ENCODE assay signal across 17 cellular contexts in the genomic region with DNA sequence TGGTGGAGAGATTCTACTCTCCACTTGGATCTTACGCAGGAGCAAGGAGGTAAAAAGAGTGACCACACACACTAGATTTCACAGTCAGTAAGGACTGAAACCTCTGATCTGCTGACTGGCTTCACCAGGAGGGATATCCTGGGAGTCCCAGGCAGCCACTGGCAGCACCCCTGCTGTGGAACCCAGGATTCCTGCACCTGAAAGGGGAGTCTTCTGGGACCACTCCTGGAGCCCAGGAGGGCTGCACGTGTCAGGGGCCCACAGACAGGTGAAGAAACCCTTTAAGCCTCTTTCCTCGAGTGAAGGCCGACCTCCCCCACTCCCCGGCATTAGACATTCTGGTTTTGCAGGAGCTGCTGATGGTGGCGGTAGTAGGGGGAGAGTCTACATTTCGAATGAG.
"Had no signal": no experiment of that assay in that cellular context is flagged by ENCODE, and none has a peak within 500 bp of the region (broad histone marks: within the 10 kb centered on the region; RNA-seq: fewer than 3 reads in every experiment).

No MANE protein-coding gene starts in this region.

- H3K36me3 Mint-ChIP-seq: activated naive CD4-positive, alpha-beta T cell treated with anti-CD3 and anti-CD28 coated beads, Interleukin-2, amount 10 ng/mL, durations not matched to agents 7 days and 5 days; stimulated activated naive B cell treated with anti-CD40 and anti-IgM and Interleukin-4, amounts not matched to agents 10 μg/mL and 1 μg/mL and 100 μg/mL, for 72 hours had no signal

- H3K27ac ChIP-seq: ascending aorta, foreskin keratinocyte, lower lobe of right lung, right atrium auricular region, SJCRH30, WERI-Rb-1 had no signal

- H3K36me3 ChIP-seq: ascending aorta, lower lobe of right lung, right atrium auricular region, SJCRH30, WERI-Rb-1 had no signal

- H3K9me3 ChIP-seq: ascending aorta, lower lobe of right lung, right atrium auricular region, SJCRH30 had no signal

- H3K4me3 Mint-ChIP-seq: activated CD8-positive, alpha-beta memory T cell treated with anti-CD3 and anti-CD28 coated beads, Interleukin-2, amount 10 ng/mL, durations not matched to agents 7 days and 5 days; activated naive CD4-positive, alpha-beta T cell treated with anti-CD3 and anti-CD28 coated beads, Interleukin-2, amount 10 ng/mL, durations not matched to agents 7 days and 5 days; dendritic cell treated with granulocyte-macrophage colony-stimulating factor and Interleukin-4, amounts not matched to agents 40 ng/mL and 50 ng/mL, for 4 days; stimulated activated naive B cell treated with anti-CD40 and anti-IgM and Interleukin-4, amounts not matched to agents 10 μg/mL and 1 μg/mL and 100 μg/mL, for 72 hours; T-helper 1 cell treated with Interleukin-12 subunit alpha and Interleukin-12 subunit beta and Interleukin-4 antibody, amounts not matched to agents 30 μg/mL and 1 μg/mL, for 36 hours had no signal

- DNase-seq: activated CD4-positive, alpha-beta T cell treated with anti-CD3 and anti-CD28 coated beads for 1 hour; activated CD8-positive, alpha-beta memory T cell treated with anti-CD3 and anti-CD28 coated beads, Interleukin-2, amount 10 ng/mL, durations not matched to agents 7 days and 5 days; activated effector memory CD4-positive, alpha-beta T cell treated with Interleukin-2 at 50 U/mL for 16 hours; activated naive CD4-positive, alpha-beta T cell treated with anti-CD3 and anti-CD28 coated beads, Interleukin-2, amount 10 ng/mL, durations not matched to agents 7 days and 5 days; activated T-cell treated with anti-CD3 and anti-CD28 coated beads, Interleukin-2, amount 50 U/mL, for 1 hour; glutamatergic neuron; lower lobe of right lung; WERI-Rb-1 had no signal

- ATAC-seq: activated CD8-positive, alpha-beta memory T cell treated with anti-CD3 and anti-CD28 coated beads, Interleukin-2, amount 10 ng/mL, durations not matched to agents 7 days and 5 days had no signal

- H3K27me3 Mint-ChIP-seq: activated CD8-positive, alpha-beta memory T cell treated with anti-CD3 and anti-CD28 coated beads, Interleukin-2, amount 10 ng/mL, durations not matched to agents 7 days and 5 days; stimulated activated naive B cell treated with anti-CD40 and anti-IgM and Interleukin-4, amounts not matched to agents 10 μg/mL and 1 μg/mL and 100 μg/mL, for 72 hours had no signal

- H3K4me3 ChIP-seq: ascending aorta, lower lobe of right lung, right atrium auricular region, SJCRH30, skin epidermis had no signal

- H3K9me3 Mint-ChIP-seq: activated naive CD4-positive, alpha-beta T cell treated with anti-CD3 and anti-CD28 coated beads, Interleukin-2, amount 10 ng/mL, durations not matched to agents 7 days and 5 days; dendritic cell treated with granulocyte-macrophage colony-stimulating factor and Interleukin-4, amounts not matched to agents 40 ng/mL and 50 ng/mL, for 4 days; stimulated activated naive B cell treated with anti-CD40 and anti-IgM and Interleukin-4, amounts not matched to agents 10 μg/mL and 1 μg/mL and 100 μg/mL, for 72 hours; T-helper 1 cell treated with Interleukin-12 subunit alpha and Interleukin-12 subunit beta and Interleukin-4 antibody, amounts not matched to agents 30 μg/mL and 1 μg/mL, for 36 hours had no signal

- H3K27me3 ChIP-seq: ascending aorta, foreskin keratinocyte, right atrium auricular region, SJCRH30 had no signal

- H3K27ac Mint-ChIP-seq: activated naive CD4-positive, alpha-beta T cell treated with anti-CD3 and anti-CD28 coated beads, Interleukin-2, amount 10 ng/mL, durations not matched to agents 7 days and 5 days; dendritic cell treated with granulocyte-macrophage colony-stimulating factor and Interleukin-4, amounts not matched to agents 40 ng/mL and 50 ng/mL, for 4 days; progenitor cell of endocrine pancreas; stimulated activated naive B cell treated with anti-CD40 and anti-IgM and Interleukin-4, amounts not matched to agents 10 μg/mL and 1 μg/mL and 100 μg/mL, for 72 hours had no signal
